In the genomic region with DNA sequence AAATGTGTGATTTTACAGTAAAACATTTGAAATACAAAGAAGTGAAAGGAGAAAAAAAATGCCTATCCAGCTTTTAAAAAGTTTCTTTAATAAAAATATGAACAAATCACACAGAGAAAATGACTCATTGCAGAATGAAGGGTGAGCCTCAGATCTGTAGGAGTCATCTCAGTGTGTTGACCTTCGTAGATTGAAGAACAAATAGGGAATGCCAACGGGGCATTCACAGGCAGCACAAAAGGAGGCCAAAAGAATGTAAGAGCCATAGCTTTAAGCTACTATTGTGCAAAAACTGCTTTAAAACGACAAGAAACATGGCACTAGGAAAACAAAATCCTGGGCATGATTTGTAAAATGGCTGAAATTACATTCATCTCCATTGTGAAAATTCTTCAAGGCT, we compare ENCODE assay signal across 1 cellular context.
TF ChIP-seq lines count a peak whose summit lies in the region.

No MANE protein-coding gene starts in this region.

TF ChIP-seq in GM12878, 131 proteins besides CTCF, POLR2A, EP300 and RAD21 (continued from another document):
- TF ChIP-seq STAT1 (conservative IDR thresholded peaks at IDR 0.05) (no peak), EZH2 (IDR thresholded peaks at IDR 0.05; ENCODE audit: borderline replicate concordance, control insufficient read depth, low read depth, low read length) (no peak), ZZZ3 (IDR thresholded peaks at IDR 0.05; ENCODE audit: control insufficient read depth, insufficient read length, low read depth) (no peak), RBBP5 (conservative IDR thresholded peaks at IDR 0.05) (no peak), CBX5 (IDR thresholded peaks at IDR 0.05; ENCODE audit: low read depth) (no peak)
- TF ChIP-seq, protein P1, sequence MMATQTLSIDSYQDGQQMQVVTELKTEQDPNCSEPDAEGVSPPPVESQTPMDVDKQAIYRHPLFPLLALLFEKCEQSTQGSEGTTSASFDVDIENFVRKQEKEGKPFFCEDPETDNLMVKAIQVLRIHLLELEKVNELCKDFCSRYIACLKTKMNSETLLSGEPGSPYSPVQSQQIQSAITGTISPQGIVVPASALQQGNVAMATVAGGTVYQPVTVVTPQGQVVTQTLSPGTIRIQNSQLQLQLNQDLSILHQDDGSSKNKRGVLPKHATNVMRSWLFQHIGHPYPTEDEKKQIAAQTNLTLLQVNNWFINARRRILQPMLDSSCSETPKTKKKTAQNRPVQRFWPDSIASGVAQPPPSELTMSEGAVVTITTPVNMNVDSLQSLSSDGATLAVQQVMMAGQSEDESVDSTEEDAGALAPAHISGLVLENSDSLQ (IDR thresholded peaks at IDR 0.05): no peak
- TF ChIP-seq, protein P2, sequence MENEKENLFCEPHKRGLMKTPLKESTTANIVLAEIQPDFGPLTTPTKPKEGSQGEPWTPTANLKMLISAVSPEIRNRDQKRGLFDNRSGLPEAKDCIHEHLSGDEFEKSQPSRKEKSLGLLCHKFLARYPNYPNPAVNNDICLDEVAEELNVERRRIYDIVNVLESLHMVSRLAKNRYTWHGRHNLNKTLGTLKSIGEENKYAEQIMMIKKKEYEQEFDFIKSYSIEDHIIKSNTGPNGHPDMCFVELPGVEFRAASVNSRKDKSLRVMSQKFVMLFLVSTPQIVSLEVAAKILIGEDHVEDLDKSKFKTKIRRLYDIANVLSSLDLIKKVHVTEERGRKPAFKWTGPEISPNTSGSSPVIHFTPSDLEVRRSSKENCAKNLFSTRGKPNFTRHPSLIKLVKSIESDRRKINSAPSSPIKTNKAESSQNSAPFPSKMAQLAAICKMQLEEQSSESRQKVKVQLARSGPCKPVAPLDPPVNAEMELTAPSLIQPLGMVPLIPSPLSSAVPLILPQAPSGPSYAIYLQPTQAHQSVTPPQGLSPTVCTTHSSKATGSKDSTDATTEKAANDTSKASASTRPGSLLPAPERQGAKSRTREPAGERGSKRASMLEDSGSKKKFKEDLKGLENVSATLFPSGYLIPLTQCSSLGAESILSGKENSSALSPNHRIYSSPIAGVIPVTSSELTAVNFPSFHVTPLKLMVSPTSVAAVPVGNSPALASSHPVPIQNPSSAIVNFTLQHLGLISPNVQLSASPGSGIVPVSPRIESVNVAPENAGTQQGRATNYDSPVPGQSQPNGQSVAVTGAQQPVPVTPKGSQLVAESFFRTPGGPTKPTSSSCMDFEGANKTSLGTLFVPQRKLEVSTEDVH (IDR thresholded peaks at IDR 0.05; ENCODE audit: low read depth, partially characterized antibody): no peak
